In the genomic region with DNA sequence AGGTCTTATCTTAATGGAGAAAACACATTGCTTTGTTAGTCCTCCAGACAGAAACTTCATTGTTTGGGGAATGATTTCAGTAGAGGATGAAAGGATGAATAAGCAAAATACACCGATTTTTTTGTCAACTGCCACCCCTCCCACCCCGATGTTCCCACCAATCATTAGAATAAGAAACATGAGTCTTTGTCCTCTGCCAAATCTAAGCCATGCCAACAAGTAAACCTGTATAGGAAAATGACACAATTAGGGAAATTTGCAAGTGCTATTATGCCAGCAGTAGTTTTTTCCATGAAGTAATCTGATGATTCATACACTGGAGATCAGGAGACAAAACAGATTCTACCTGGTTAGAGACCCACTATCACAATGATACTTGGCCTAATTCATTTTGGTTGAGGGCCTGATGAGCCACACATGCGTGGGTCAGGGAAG, we compare ENCODE assay signal across 17 cellular contexts. TPM values are rescaled to one million over a fixed set of nuclear protein-coding genes. Genes with fewer than 3 reads are reported as not detected.
A peak's percentile ranks its signal among the peaks of the same experiment; 100 is the strongest.
DNase-seq lines count a peak whose midpoint lies in the region; ATAC-seq and TF ChIP-seq lines count a peak whose summit lies in the region.
"Had no signal": no experiment of that assay in that cellular context is flagged by ENCODE, and none has a peak within 500 bp of the region (broad histone marks: within the 10 kb centered on the region; RNA-seq: fewer than 3 reads in every experiment).

No MANE protein-coding gene starts in this region.

- no peaks in the 10 kb centered on the region for H3K27me3 Mint-ChIP-seq in chondrocyte (ENCODE audit: low read depth)
- H3K27me3 Mint-ChIP-seq in mesothelial cell of epicardium (ENCODE audit: low read depth) = no peaks in the 10 kb centered on the region
- H3K27me3 Mint-ChIP-seq: CD4-positive, alpha-beta memory T cell had no signal

- peak overlapping the region; percentile 86 for H3K27ac Mint-ChIP-seq in chondrocyte (ENCODE audit: unreplicated experiment)
- H3K27ac Mint-ChIP-seq in mesothelial cell of epicardium = peak overlapping the region; percentile 45
- H3K27ac Mint-ChIP-seq: CD4-positive, alpha-beta memory T cell had no signal

- TF ChIP-seq CTCF in chondrocyte (IDR thresholded peaks at IDR 0.05) (no peak), mesothelial cell of epicardium (IDR thresholded peaks at IDR 0.05; ENCODE audit: unreplicated experiment) (no peak)

- no peak for ATAC-seq in stimulated activated naive CD8-positive, alpha-beta T cell treated with anti-CD3 and anti-CD28 coated beads, Interleukin-15, Interleukin-2, amounts not matched to agents 100 U/mL and 50 U/mL, for 24 hours

- H3K4me1 Mint-ChIP-seq in chondrocyte (ENCODE audit: low read depth) (peaks cover 56% of the 10 kb centered on the region), mesothelial cell of epicardium (peaks cover 35% of the 10 kb centered on the region)
- H3K4me1 Mint-ChIP-seq: CD4-positive, alpha-beta memory T cell had no signal

- DNase-seq in COLO829 (ENCODE audit: low spot score) (peak; percentile 79), NCI-H526 (lab: John Stamatoyannopoulos, UW) (peak; percentile 40 to 65), chondrocyte (ENCODE audit: low spot score) (no peak), mesothelial cell of epicardium (ENCODE audit: low spot score in 2 of 2, unreplicated experiment in 2 of 2) (no peak), SHP77 treated with DMSO at 0.1 percent for 48 hours (lab: John Stamatoyannopoulos, UW) (no peak), NCI-H345 treated with DMSO at 0.1 percent for 48 hours (lab: John Stamatoyannopoulos, UW; ENCODE audit: unreplicated experiment) (no peak)
- no peak for DNase-seq in stimulated activated naive CD8-positive, alpha-beta T cell treated with anti-CD3 and anti-CD28 coated beads, Interleukin-15, Interleukin-2, amounts not matched to agents 100 U/mL and 50 U/mL, for 24 hours
- DNase-seq in NK-92 treated with Interleukin-12 subunit alpha and Interleukin-12 subunit beta, amount 100 ng/mL, for 24 hours (lab: John Stamatoyannopoulos, UW) = no peak
- DNase-seq: amygdala; CD4-positive, alpha-beta memory T cell; erythroblast; left cardiac atrium; NCI-H82; nucleus accumbens; stimulated activated CD4-positive, alpha-beta T cell treated with anti-CD3 and anti-CD28 coated beads, Interleukin-1b, Interleukin-23, amount 100 ng/mL, for 48 hours; T-helper 2 cell had no signal

- H3K4me3 Mint-ChIP-seq in chondrocyte (ENCODE audit: unreplicated experiment) (no peak overlapping the region), mesothelial cell of epicardium (no peak overlapping the region)
- H3K4me3 Mint-ChIP-seq: CD4-positive, alpha-beta memory T cell had no signal

- H3K9me3 Mint-ChIP-seq in chondrocyte (ENCODE audit: low read depth) = no peaks in the 10 kb centered on the region
- no peaks in the 10 kb centered on the region for H3K9me3 Mint-ChIP-seq in mesothelial cell of epicardium

- H3K36me3 Mint-ChIP-seq in chondrocyte (ENCODE audit: low read depth) = peaks cover 27% of the 10 kb centered on the region
- H3K36me3 Mint-ChIP-seq in mesothelial cell of epicardium = peaks cover 31% of the 10 kb centered on the region
- H3K36me3 Mint-ChIP-seq: CD4-positive, alpha-beta memory T cell had no signal

RNA-seq across cellular contexts. Expression of gene FLRT2, which starts 35.9 kb away (rescaled TPM):
- total RNA-seq in chondrocyte (170 to 241 TPM (median 227 TPM) in 3 replicates), mesothelial cell of epicardium (143 to 150 TPM (median 148 TPM) in 3 replicates)
- total RNA-seq: activated CD8-positive, alpha-beta memory T cell treated with anti-CD3 and anti-CD28 coated beads for 36 hours had no signal

Comparison
In these comparisons a context has a peak if more than half of its experiments do, and no peak if none do; other contexts are left out.
1. DNase-seq: peak in COLO829 (single experiment) and NCI-H526 (2 of 2); none in chondrocyte (single experiment), mesothelial cell of epicardium (0 of 2), stimulated activated naive CD8-positive, alpha-beta T cell treated with anti-CD3 and anti-CD28 coated beads, Interleukin-15, Interleukin-2, amounts not matched to agents 100 U/mL and 50 U/mL, for 24 hours (single experiment), SHP77 treated with DMSO at 0.1 percent for 48 hours (single experiment), NK-92 treated with Interleukin-12 subunit alpha and Interleukin-12 subunit beta, amount 100 ng/mL, for 24 hours (single experiment) and NCI-H345 treated with DMSO at 0.1 percent for 48 hours (single experiment).